ENCODE assay signal across 1 cellular context in the genomic region with DNA sequence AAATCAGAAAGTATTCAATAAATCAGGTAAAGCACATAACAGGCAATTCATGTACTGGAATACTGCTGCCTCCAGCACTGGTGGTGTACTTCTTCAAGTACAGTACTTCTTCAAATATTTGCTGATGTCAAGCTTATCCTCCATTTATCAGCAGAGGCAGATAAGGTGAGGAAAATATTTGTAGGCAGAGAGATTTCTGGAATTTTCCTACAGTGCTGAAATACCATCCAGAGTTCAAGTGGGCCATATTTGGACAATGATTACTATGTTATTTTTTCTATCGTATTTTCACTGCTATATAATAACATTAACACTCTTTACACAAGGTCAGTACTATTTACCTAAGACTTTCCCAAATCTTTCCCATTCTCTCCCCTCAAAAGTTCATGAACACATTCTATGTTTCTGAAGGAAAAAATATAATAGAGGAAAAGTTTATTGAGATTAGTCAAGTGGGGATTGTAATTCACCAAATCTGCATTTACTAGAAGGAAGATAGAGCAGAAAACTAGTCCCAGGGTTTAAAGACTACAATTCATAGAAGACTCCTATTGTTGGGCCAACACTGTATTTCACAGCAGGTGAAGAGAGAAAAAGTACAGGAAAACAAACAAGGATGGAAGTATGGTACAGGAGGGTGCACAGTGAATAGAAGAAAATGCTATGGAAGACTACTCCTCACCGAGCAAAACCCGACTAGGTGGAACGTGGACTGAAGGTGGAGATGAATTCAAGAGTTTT.
TF ChIP-seq lines count a peak whose summit lies in the region.

No MANE protein-coding gene starts in this region.

TF ChIP-seq in HepG2, 621 proteins besides CTCF, POLR2A, EP300 and RAD21 (continued from another document and continues in another):
- no peak for TF ChIP-seq KDM2A (CRISPR knock-in tag; IDR thresholded peaks at IDR 0.05; ENCODE audit: borderline replicate concordance, low read depth)
- no peak for TF ChIP-seq YEATS4 (CRISPR knock-in tag; IDR thresholded peaks at IDR 0.05; ENCODE audit: borderline replicate concordance)
- TF ChIP-seq, protein P1, sequence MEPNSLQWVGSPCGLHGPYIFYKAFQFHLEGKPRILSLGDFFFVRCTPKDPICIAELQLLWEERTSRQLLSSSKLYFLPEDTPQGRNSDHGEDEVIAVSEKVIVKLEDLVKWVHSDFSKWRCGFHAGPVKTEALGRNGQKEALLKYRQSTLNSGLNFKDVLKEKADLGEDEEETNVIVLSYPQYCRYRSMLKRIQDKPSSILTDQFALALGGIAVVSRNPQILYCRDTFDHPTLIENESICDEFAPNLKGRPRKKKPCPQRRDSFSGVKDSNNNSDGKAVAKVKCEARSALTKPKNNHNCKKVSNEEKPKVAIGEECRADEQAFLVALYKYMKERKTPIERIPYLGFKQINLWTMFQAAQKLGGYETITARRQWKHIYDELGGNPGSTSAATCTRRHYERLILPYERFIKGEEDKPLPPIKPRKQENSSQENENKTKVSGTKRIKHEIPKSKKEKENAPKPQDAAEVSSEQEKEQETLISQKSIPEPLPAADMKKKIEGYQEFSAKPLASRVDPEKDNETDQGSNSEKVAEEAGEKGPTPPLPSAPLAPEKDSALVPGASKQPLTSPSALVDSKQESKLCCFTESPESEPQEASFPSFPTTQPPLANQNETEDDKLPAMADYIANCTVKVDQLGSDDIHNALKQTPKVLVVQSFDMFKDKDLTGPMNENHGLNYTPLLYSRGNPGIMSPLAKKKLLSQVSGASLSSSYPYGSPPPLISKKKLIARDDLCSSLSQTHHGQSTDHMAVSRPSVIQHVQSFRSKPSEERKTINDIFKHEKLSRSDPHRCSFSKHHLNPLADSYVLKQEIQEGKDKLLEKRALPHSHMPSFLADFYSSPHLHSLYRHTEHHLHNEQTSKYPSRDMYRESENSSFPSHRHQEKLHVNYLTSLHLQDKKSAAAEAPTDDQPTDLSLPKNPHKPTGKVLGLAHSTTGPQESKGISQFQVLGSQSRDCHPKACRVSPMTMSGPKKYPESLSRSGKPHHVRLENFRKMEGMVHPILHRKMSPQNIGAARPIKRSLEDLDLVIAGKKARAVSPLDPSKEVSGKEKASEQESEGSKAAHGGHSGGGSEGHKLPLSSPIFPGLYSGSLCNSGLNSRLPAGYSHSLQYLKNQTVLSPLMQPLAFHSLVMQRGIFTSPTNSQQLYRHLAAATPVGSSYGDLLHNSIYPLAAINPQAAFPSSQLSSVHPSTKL (CRISPR knock-in tag; IDR thresholded peaks at IDR 0.05) = peak; percentile 94
- no peak for TF ChIP-seq ZNF460 (CRISPR knock-in tag; IDR thresholded peaks at IDR 0.05; ENCODE audit: borderline replicate concordance)
- TF ChIP-seq ZNF274 (CRISPR knock-in tag; IDR thresholded peaks at IDR 0.05) = no peak
- TF ChIP-seq, protein P2, sequence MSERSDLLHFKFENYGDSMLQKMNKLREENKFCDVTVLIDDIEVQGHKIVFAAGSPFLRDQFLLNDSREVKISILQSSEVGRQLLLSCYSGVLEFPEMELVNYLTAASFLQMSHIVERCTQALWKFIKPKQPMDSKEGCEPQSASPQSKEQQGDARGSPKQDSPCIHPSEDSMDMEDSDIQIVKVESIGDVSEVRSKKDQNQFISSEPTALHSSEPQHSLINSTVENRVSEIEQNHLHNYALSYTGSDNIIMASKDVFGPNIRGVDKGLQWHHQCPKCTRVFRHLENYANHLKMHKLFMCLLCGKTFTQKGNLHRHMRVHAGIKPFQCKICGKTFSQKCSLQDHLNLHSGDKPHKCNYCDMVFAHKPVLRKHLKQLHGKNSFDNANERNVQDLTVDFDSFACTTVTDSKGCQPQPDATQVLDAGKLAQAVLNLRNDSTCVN (CRISPR knock-in tag; IDR thresholded peaks at IDR 0.05; ENCODE audit: borderline replicate concordance) = peak; percentile 96
- TF ChIP-seq EZH2 (conservative IDR thresholded peaks at IDR 0.05; ENCODE audit: low read depth, low read length) = no peak
- TF ChIP-seq ZSCAN21 (CRISPR knock-in tag; IDR thresholded peaks at IDR 0.05; ENCODE audit: borderline replicate concordance) = no peak
- TF ChIP-seq ZNF672 (CRISPR knock-in tag; IDR thresholded peaks at IDR 0.05) = no peak
- no peak for TF ChIP-seq ZNF564 (CRISPR knock-in tag; IDR thresholded peaks at IDR 0.05)
- TF ChIP-seq, protein P3, sequence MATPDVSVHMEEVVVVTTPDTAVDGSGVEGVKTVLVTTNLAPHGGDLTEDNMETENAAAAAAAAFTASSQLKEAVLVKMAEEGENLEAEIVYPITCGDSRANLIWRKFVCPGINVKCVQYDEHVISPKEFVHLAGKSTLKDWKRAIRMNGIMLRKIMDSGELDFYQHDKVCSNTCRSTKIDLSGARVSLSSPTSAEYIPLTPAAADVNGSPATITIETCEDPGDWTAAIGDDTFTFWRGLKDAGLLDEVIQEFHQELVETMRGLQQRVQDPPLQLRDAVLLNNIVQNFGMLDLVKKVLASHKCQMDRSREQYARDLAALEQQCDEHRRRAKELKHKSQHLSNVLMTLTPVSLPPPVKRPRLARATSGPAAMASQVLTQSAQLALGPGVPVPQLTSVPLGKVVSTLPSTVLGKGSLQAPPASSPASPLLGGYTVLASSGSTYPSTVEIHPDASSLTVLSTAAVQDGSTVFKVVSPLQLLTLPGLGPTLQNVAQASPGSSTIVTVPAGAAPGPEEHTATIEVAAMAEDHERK (CRISPR knock-in tag; IDR thresholded peaks at IDR 0.05; ENCODE audit: low read depth) = no peak
- TF ChIP-seq ZNF235 (CRISPR knock-in tag; IDR thresholded peaks at IDR 0.05; ENCODE audit: borderline replicate concordance) = no peak
- no peak for TF ChIP-seq TBL1XR1 (IDR thresholded peaks at IDR 0.05; ENCODE audit: borderline replicate concordance, low read length, partially characterized antibody)
- TF ChIP-seq JUND (CRISPR knock-in tag; IDR thresholded peaks at IDR 0.05) = no peak
- TF ChIP-seq, protein P4, sequence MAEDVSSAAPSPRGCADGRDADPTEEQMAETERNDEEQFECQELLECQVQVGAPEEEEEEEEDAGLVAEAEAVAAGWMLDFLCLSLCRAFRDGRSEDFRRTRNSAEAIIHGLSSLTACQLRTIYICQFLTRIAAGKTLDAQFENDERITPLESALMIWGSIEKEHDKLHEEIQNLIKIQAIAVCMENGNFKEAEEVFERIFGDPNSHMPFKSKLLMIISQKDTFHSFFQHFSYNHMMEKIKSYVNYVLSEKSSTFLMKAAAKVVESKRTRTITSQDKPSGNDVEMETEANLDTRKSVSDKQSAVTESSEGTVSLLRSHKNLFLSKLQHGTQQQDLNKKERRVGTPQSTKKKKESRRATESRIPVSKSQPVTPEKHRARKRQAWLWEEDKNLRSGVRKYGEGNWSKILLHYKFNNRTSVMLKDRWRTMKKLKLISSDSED (CRISPR knock-in tag; IDR thresholded peaks at IDR 0.05) = no peak
- TF ChIP-seq SIN3A (IDR thresholded peaks at IDR 0.05; ENCODE audit: borderline replicate concordance, low read depth, low read length) = no peak
- TF ChIP-seq, protein P5, sequence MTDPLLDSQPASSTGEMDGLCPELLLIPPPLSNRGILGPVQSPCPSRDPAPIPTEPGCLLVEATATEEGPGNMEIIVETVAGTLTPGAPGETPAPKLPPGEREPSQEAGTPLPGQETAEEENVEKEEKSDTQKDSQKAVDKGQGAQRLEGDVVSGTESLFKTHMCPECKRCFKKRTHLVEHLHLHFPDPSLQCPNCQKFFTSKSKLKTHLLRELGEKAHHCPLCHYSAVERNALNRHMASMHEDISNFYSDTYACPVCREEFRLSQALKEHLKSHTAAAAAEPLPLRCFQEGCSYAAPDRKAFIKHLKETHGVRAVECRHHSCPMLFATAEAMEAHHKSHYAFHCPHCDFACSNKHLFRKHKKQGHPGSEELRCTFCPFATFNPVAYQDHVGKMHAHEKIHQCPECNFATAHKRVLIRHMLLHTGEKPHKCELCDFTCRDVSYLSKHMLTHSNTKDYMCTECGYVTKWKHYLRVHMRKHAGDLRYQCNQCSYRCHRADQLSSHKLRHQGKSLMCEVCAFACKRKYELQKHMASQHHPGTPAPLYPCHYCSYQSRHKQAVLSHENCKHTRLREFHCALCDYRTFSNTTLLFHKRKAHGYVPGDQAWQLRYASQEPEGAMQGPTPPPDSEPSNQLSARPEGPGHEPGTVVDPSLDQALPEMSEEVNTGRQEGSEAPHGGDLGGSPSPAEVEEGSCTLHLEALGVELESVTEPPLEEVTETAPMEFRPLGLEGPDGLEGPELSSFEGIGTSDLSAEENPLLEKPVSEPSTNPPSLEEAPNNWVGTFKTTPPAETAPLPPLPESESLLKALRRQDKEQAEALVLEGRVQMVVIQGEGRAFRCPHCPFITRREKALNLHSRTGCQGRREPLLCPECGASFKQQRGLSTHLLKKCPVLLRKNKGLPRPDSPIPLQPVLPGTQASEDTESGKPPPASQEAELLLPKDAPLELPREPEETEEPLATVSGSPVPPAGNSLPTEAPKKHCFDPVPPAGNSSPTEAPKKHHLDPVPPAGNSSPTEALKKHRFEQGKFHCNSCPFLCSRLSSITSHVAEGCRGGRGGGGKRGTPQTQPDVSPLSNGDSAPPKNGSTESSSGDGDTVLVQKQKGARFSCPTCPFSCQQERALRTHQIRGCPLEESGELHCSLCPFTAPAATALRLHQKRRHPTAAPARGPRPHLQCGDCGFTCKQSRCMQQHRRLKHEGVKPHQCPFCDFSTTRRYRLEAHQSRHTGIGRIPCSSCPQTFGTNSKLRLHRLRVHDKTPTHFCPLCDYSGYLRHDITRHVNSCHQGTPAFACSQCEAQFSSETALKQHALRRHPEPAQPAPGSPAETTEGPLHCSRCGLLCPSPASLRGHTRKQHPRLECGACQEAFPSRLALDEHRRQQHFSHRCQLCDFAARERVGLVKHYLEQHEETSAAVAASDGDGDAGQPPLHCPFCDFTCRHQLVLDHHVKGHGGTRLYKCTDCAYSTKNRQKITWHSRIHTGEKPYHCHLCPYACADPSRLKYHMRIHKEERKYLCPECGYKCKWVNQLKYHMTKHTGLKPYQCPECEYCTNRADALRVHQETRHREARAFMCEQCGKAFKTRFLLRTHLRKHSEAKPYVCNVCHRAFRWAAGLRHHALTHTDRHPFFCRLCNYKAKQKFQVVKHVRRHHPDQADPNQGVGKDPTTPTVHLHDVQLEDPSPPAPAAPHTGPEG (CRISPR knock-in tag; IDR thresholded peaks at IDR 0.05) = no peak
- TF ChIP-seq RCOR2 (CRISPR knock-in tag; IDR thresholded peaks at IDR 0.05) = peak; percentile 82
- no peak for TF ChIP-seq ZFP41 (CRISPR knock-in tag; IDR thresholded peaks at IDR 0.05; ENCODE audit: borderline replicate concordance)
- TF ChIP-seq NFYC (CRISPR knock-in tag; IDR thresholded peaks at IDR 0.05) = no peak
- no peak for TF ChIP-seq ZNF180 (CRISPR knock-in tag; IDR thresholded peaks at IDR 0.05; ENCODE audit: borderline replicate concordance, low read depth)
- TF ChIP-seq MED1 (CRISPR knock-in tag; IDR thresholded peaks at IDR 0.05) = peak; percentile 97
- TF ChIP-seq ZBTB1 (CRISPR knock-in tag; IDR thresholded peaks at IDR 0.05; ENCODE audit: borderline replicate concordance) = no peak
- TF ChIP-seq SMARCC2 (IDR thresholded peaks at IDR 0.05) = no peak
- TF ChIP-seq, protein P6, sequence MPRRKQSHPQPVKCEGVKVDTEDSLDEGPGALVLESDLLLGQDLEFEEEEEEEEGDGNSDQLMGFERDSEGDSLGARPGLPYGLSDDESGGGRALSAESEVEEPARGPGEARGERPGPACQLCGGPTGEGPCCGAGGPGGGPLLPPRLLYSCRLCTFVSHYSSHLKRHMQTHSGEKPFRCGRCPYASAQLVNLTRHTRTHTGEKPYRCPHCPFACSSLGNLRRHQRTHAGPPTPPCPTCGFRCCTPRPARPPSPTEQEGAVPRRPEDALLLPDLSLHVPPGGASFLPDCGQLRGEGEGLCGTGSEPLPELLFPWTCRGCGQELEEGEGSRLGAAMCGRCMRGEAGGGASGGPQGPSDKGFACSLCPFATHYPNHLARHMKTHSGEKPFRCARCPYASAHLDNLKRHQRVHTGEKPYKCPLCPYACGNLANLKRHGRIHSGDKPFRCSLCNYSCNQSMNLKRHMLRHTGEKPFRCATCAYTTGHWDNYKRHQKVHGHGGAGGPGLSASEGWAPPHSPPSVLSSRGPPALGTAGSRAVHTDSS (CRISPR knock-in tag; conservative IDR thresholded peaks at IDR 0.05) = no peak
- no peak for TF ChIP-seq ZNF432 (CRISPR knock-in tag; IDR thresholded peaks at IDR 0.05; ENCODE audit: borderline replicate concordance)
- TF ChIP-seq NFE2L2 (IDR thresholded peaks at IDR 0.05; ENCODE audit: low read length) = no peak
- 0 out of 2 replicates have a peak, but pooled peaks have one; percentile 37 for TF ChIP-seq FOXK1 (CRISPR knock-in tag; IDR thresholded peaks at IDR 0.05; ENCODE audit: borderline replicate concordance, low read depth)
- TF ChIP-seq XRCC5 (optimal IDR thresholded peaks at IDR 0.05; ENCODE audit: low read length) = no peak
- no peak for TF ChIP-seq ZNF101 (CRISPR knock-in tag; IDR thresholded peaks at IDR 0.05; ENCODE audit: borderline replicate concordance, low read depth)
- TF ChIP-seq, protein P7, sequence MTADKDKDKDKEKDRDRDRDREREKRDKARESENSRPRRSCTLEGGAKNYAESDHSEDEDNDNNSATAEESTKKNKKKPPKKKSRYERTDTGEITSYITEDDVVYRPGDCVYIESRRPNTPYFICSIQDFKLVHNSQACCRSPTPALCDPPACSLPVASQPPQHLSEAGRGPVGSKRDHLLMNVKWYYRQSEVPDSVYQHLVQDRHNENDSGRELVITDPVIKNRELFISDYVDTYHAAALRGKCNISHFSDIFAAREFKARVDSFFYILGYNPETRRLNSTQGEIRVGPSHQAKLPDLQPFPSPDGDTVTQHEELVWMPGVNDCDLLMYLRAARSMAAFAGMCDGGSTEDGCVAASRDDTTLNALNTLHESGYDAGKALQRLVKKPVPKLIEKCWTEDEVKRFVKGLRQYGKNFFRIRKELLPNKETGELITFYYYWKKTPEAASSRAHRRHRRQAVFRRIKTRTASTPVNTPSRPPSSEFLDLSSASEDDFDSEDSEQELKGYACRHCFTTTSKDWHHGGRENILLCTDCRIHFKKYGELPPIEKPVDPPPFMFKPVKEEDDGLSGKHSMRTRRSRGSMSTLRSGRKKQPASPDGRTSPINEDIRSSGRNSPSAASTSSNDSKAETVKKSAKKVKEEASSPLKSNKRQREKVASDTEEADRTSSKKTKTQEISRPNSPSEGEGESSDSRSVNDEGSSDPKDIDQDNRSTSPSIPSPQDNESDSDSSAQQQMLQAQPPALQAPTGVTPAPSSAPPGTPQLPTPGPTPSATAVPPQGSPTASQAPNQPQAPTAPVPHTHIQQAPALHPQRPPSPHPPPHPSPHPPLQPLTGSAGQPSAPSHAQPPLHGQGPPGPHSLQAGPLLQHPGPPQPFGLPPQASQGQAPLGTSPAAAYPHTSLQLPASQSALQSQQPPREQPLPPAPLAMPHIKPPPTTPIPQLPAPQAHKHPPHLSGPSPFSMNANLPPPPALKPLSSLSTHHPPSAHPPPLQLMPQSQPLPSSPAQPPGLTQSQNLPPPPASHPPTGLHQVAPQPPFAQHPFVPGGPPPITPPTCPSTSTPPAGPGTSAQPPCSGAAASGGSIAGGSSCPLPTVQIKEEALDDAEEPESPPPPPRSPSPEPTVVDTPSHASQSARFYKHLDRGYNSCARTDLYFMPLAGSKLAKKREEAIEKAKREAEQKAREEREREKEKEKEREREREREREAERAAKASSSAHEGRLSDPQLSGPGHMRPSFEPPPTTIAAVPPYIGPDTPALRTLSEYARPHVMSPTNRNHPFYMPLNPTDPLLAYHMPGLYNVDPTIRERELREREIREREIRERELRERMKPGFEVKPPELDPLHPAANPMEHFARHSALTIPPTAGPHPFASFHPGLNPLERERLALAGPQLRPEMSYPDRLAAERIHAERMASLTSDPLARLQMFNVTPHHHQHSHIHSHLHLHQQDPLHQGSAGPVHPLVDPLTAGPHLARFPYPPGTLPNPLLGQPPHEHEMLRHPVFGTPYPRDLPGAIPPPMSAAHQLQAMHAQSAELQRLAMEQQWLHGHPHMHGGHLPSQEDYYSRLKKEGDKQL (CRISPR knock-in tag; IDR thresholded peaks at IDR 0.05; ENCODE audit: low read depth) = peak; percentile 66; the same call in 1 of the 2 replicates
